10 cellular contexts compared by ENCODE assay signal in genomic region chr17:2181206-2181983, GRCh38.
A peak's percentile ranks its signal among the peaks of the same experiment; 100 is the strongest.
DNase-seq lines count a peak whose midpoint lies in the region; ATAC-seq, FAIRE-seq and TF ChIP-seq lines count a peak whose summit lies in the region.
"Had no signal": no experiment of that assay in that cellular context is flagged by ENCODE, and none has a peak within 500 bp of the region (broad histone marks: within the 10 kb centered on the region; RNA-seq: fewer than 3 reads in every experiment).

No MANE protein-coding gene starts in this region.

- TF ChIP-seq CTCF in GM23338 (conservative IDR thresholded peaks at IDR 0.05; ENCODE audit: low read depth in 2 of 2): no peak

- peak; percentile 53 for ATAC-seq in GM23338

- H3K9me3 ChIP-seq in small intestine (ENCODE audit: control insufficient read depth, low read depth): no peaks in the 10 kb centered on the region
- no peaks in the 10 kb centered on the region for H3K9me3 ChIP-seq in CD4-positive, alpha-beta memory T cell (ENCODE audit: control insufficient read depth in 1 of 2, low read length in 2 of 2)

- 0 out of 2 replicates have a peak, but pooled peaks cover 8% of the 10 kb centered on the region for H3K4me1 ChIP-seq in GM23338 (ENCODE audit: insufficient read depth)
- H3K4me1 ChIP-seq in small intestine (ENCODE audit: control insufficient read depth in 2 of 2, insufficient read depth in 1 of 2, low read depth in 1 of 2, low read length in 1 of 2): no peaks in the 10 kb centered on the region
- H3K4me1 ChIP-seq in CD4-positive, alpha-beta memory T cell (ENCODE audit: insufficient read depth, low read length): no peaks in the 10 kb centered on the region

- no peaks in the 10 kb centered on the region for H3K36me3 ChIP-seq in GM23338 (ENCODE audit: insufficient read depth)
- peaks cover 0 to 12% of the 10 kb centered on the region in 2 donors for H3K36me3 ChIP-seq in small intestine (ENCODE audit: control insufficient read depth in 2 of 2, insufficient read depth in 2 of 2, low read length in 2 of 2)
- peaks cover 20% of the 10 kb centered on the region for H3K36me3 ChIP-seq in CD4-positive, alpha-beta memory T cell (ENCODE audit: insufficient read depth, low read length)

- CTCF ChIA-PET in CD4-positive, alpha-beta memory T cell (lab: Charles Lee; ENCODE audit: partially characterized antibody): interaction anchor here (1.0 to 1.4 kb wide), 2 partner anchors 64 to 68 kb away, joined by 3 read pairs; no protein-coding TSS in a partner anchor

- 58 to 91% (median 88%) methylated on average over 15 of the region's 15 CpGs for WGBS in small intestine, 3 donors

- no peaks in the 10 kb centered on the region for H3F3A ChIP-seq in GM23338 (replicated peaks; ENCODE audit: low read depth)

- peaks cover 8% of the 10 kb centered on the region for H4K20me1 ChIP-seq in GM23338 (replicated peaks; ENCODE audit: insufficient read depth)

- H3K27me3 ChIP-seq in GM23338 (ENCODE audit: insufficient read depth): no peaks in the 10 kb centered on the region
- H3K27me3 ChIP-seq in small intestine (ENCODE audit: control insufficient read depth in 2 of 2, insufficient read depth in 2 of 2, low read length in 2 of 2): no peaks in the 10 kb centered on the region
- H3K27me3 ChIP-seq in CD4-positive, alpha-beta memory T cell (ENCODE audit: insufficient read depth, low read length): no peaks in the 10 kb centered on the region

- peaks cover 2% of the 10 kb centered on the region for H3K27me3 Mint-ChIP-seq in GM23338 (ENCODE audit: insufficient read depth, low read depth, poor library complexity)
- no peaks in the 10 kb centered on the region for H3K27me3 Mint-ChIP-seq in CD4-positive, alpha-beta memory T cell

- intact Hi-C loops in CD4-positive, alpha-beta memory T cell (cut with micrococcal nuclease): no loop called here

- FAIRE-seq in small intestine (lab: Jason Lieb, UNC) (no peak), HTR-8/SVneo (lab: Jason Lieb, UNC) (no peak)
- FAIRE-seq: TTC549, urothelium cell line had no signal

- H3K27ac ChIP-seq in GM23338 (ENCODE audit: low read depth): peak overlapping the region; percentile 74
- peak overlapping the region; percentile 8 to 92 for H3K27ac ChIP-seq in small intestine (ENCODE audit: low read depth in 1 of 2, low read length in 1 of 2)
- H3K27ac ChIP-seq in CD4-positive, alpha-beta memory T cell (ENCODE audit: low read depth, low read length): no peak overlapping the region

- no peak overlapping the region for H2AFZ ChIP-seq in GM23338

- POLR2A ChIA-PET in CD4-positive, alpha-beta memory T cell (lab: Charles Lee; ENCODE audit: partially characterized antibody): no interaction called here

- no peaks in the 10 kb centered on the region for H3K79me2 ChIP-seq in GM23338 (replicated peaks; ENCODE audit: insufficient read depth)

- no peak overlapping the region for H3K4me2 ChIP-seq in GM23338

- peak; percentile 25 for DNase-seq in GM23338 (ENCODE audit: low spot score)
- DNase-seq in cerebellar nuclear complex (lab: John Stamatoyannopoulos, UW): peak; percentile 59 to 89
- DNase-seq in kidney glomerular epithelial cell (lab: John Stamatoyannopoulos, UW): peak; percentile 66
- DNase-seq in small intestine: no peak
- DNase-seq in HTR-8/SVneo (ENCODE audit: insufficient read length, low spot score): no peak
- no peak for DNase-seq in CD4-positive, alpha-beta memory T cell
- DNase-seq in central memory CD4-positive, alpha-beta T cell: no peak
- no peak for DNase-seq in NOMO-1 treated with dmso at 0.1 percent for 144 hours (lab: John Stamatoyannopoulos, UW; ENCODE audit: unreplicated experiment)

- peak overlapping the region; percentile 60; the same call in 1 of the 2 replicates for H3K27ac Mint-ChIP-seq in GM23338
- no peak overlapping the region for H3K27ac Mint-ChIP-seq in CD4-positive, alpha-beta memory T cell

- H3K9me3 Mint-ChIP-seq in GM23338: no peaks in the 10 kb centered on the region
- no peaks in the 10 kb centered on the region for H3K9me3 Mint-ChIP-seq in CD4-positive, alpha-beta memory T cell

- peaks cover 17% of the 10 kb centered on the region for H3K4me1 Mint-ChIP-seq in GM23338
- H3K4me1 Mint-ChIP-seq in CD4-positive, alpha-beta memory T cell: peaks cover 0 to 9% (median 4%) of the 10 kb centered on the region in 4 donors

- no peaks in the 10 kb centered on the region for H3K9me2 ChIP-seq in GM23338 (ENCODE audit: insufficient read depth)

- peaks cover 3% of the 10 kb centered on the region; the same call in 2 of the 3 replicates for H3K36me3 Mint-ChIP-seq in GM23338 (ENCODE audit: low read depth)
- peaks cover 33 to 74% of the 10 kb centered on the region in 2 donors for H3K36me3 Mint-ChIP-seq in CD4-positive, alpha-beta memory T cell

- H3K4me3 ChIP-seq in GM23338 (no peak overlapping the region), small intestine (ENCODE audit: low read depth in 1 of 2, low read length in 2 of 2) (no peak overlapping the region)
- H3K4me3 ChIP-seq in CD4-positive, alpha-beta memory T cell (ENCODE audit: low read length in 2 of 2): no peak overlapping the region

- H3K4me3 Mint-ChIP-seq in GM23338: no peak overlapping the region
- no peak overlapping the region for H3K4me3 Mint-ChIP-seq in CD4-positive, alpha-beta memory T cell

TF ChIP-seq in GM23338, 12 proteins besides CTCF, POLR2A, EP300 and RAD21 (continues in another document):
- TF ChIP-seq NANOG (IDR thresholded peaks at IDR 0.05; ENCODE audit: borderline replicate concordance) (no peak), ZNF331 (CRISPR knock-in tag; IDR thresholded peaks at IDR 0.05; ENCODE audit: low read depth) (no peak), EZH2 (IDR thresholded peaks at IDR 0.05; ENCODE audit: low read depth, unreplicated experiment) (no peak), STAT1 (IDR thresholded peaks at IDR 0.05; ENCODE audit: unreplicated experiment) (no peak), POLR2AphosphoS5 (IDR thresholded peaks at IDR 0.05; ENCODE audit: low read depth) (no peak), EZH2phosphoT487 (IDR thresholded peaks at IDR 0.05; ENCODE audit: unreplicated experiment) (no peak), ZNF462 (CRISPR knock-in tag; IDR thresholded peaks at IDR 0.05) (no peak)

Comparison
In these comparisons a context has a peak if more than half of its experiments do, and no peak if none do; other contexts are left out.
1. DNase-seq: peak in GM23338 (single experiment), cerebellar nuclear complex (2 of 2) and kidney glomerular epithelial cell (single experiment); none in small intestine (single experiment), HTR-8/SVneo (single experiment), CD4-positive, alpha-beta memory T cell (0 of 5), central memory CD4-positive, alpha-beta T cell (single experiment) and NOMO-1 treated with dmso at 0.1 percent for 144 hours (single experiment).